In genomic region chr16:17557480-17557879, GRCh38 we compare ENCODE assay signal across 19 cellular contexts.
A peak's percentile ranks its signal among the peaks of the same experiment; 100 is the strongest.
DNase-seq lines count a peak whose midpoint lies in the region; ATAC-seq, FAIRE-seq and TF ChIP-seq lines count a peak whose summit lies in the region.
"Had no signal": no experiment of that assay in that cellular context is flagged by ENCODE, and none has a peak within 500 bp of the region (broad histone marks: within the 10 kb centered on the region; RNA-seq: fewer than 3 reads in every experiment).

No MANE protein-coding gene starts in this region.

- H3K9me3 Mint-ChIP-seq in activated CD8-positive, alpha-beta memory T cell treated with anti-CD3 and anti-CD28 coated beads, Interleukin-2, amount 10 ng/mL, durations not matched to agents 7 days and 5 days (ENCODE audit: low read depth) = no peaks in the 10 kb centered on the region
- no peaks in the 10 kb centered on the region for H3K9me3 Mint-ChIP-seq in activated T-helper 17 cell treated with anti-CD3 and anti-CD28 coated beads, Interleukin-2, amount 50 U/mL, for 72 hours
- H3K9me3 Mint-ChIP-seq: HFFc6 had no signal

- H3K4me1 ChIP-seq in RWPE2 (ENCODE audit: insufficient read depth, poor library complexity, severe bottlenecking) = peaks cover 35% of the 10 kb centered on the region
- no peaks in the 10 kb centered on the region for H3K4me1 ChIP-seq in small intestine (ENCODE audit: control insufficient read depth in 2 of 2, insufficient read depth in 1 of 2, low read depth in 1 of 2, low read length in 1 of 2)
- H3K4me1 ChIP-seq: BE2C had no signal

- peaks cover 9% of the 10 kb centered on the region for H3K4me1 Mint-ChIP-seq in activated CD8-positive, alpha-beta memory T cell treated with anti-CD3 and anti-CD28 coated beads, Interleukin-2, amount 10 ng/mL, durations not matched to agents 7 days and 5 days
- peaks cover 12% of the 10 kb centered on the region for H3K4me1 Mint-ChIP-seq in activated T-helper 17 cell treated with anti-CD3 and anti-CD28 coated beads, Interleukin-2, amount 50 U/mL, for 72 hours

- H3K27ac ChIP-seq in RWPE2 (ENCODE audit: poor library complexity, severe bottlenecking) (peak overlapping the region; percentile 99), small intestine (ENCODE audit: low read depth in 1 of 2, low read length in 1 of 2) (no peak overlapping the region)

- ATAC-seq in activated CD8-positive, alpha-beta memory T cell treated with anti-CD3 and anti-CD28 coated beads, Interleukin-2, amount 10 ng/mL, durations not matched to agents 7 days and 5 days = peak; percentile 65
- ATAC-seq in RWPE2 (ENCODE audit: low read depth) = no peak
- peak; percentile 85 for ATAC-seq in activated T-helper 17 cell treated with anti-CD3 and anti-CD28 coated beads, Interleukin-2, amount 50 U/mL, for 72 hours (replicated peaks)
- ATAC-seq in left colon = no peak

- H3K4me3 ChIP-seq in RWPE2 (ENCODE audit: severe bottlenecking) (no peak overlapping the region), small intestine (ENCODE audit: low read depth in 1 of 2, low read length in 2 of 2) (no peak overlapping the region), H7 (ENCODE audit: insufficient read depth, low read depth, low read length) (no peak overlapping the region)

- H3K9me3 ChIP-seq in RWPE2 (ENCODE audit: severe bottlenecking) (no peaks in the 10 kb centered on the region), small intestine (ENCODE audit: control insufficient read depth, low read depth) (no peaks in the 10 kb centered on the region)
- H3K9me3 ChIP-seq: BE2C had no signal

- intact Hi-C loops in left colon (cut with DNase I, micrococcal nuclease) = no loop called here

- H3K27me3 ChIP-seq in RWPE2 (ENCODE audit: insufficient read depth, poor library complexity, severe bottlenecking) = no peaks in the 10 kb centered on the region
- no peaks in the 10 kb centered on the region for H3K27me3 ChIP-seq in small intestine (ENCODE audit: control insufficient read depth in 2 of 2, insufficient read depth in 2 of 2, low read length in 2 of 2)
- no peaks in the 10 kb centered on the region for H3K27me3 ChIP-seq in H7 (ENCODE audit: control insufficient read depth, insufficient read depth, low read length)
- H3K27me3 ChIP-seq: BE2C had no signal

- CTCF ChIA-PET in activated CD8-positive, alpha-beta memory T cell treated with anti-CD3 and anti-CD28 coated beads, Interleukin-2, amount 10 ng/mL, durations not matched to agents 7 days and 5 days (lab: Charles Lee) = interaction anchor here (1.0 kb wide), 2 partner anchors 18 to 21 kb away, joined by 3 to 12 read pairs; no protein-coding TSS in a partner anchor

- H3K4me3 Mint-ChIP-seq in activated CD8-positive, alpha-beta memory T cell treated with anti-CD3 and anti-CD28 coated beads, Interleukin-2, amount 10 ng/mL, durations not matched to agents 7 days and 5 days = no peak overlapping the region
- H3K4me3 Mint-ChIP-seq in activated T-helper 17 cell treated with anti-CD3 and anti-CD28 coated beads, Interleukin-2, amount 50 U/mL, for 72 hours = peak overlapping the region; percentile 24
- H3K4me3 Mint-ChIP-seq: HFFc6, IgD-negative memory B cell had no signal

- FAIRE-seq in small intestine (lab: Jason Lieb, UNC) = no peak
- FAIRE-seq: GM19239 had no signal

- TF ChIP-seq CTCF in RWPE2 (IDR thresholded peaks at IDR 0.05; ENCODE audit: poor library complexity, severe bottlenecking) = no peak

- no peaks in the 10 kb centered on the region for H3K36me3 Mint-ChIP-seq in activated CD8-positive, alpha-beta memory T cell treated with anti-CD3 and anti-CD28 coated beads, Interleukin-2, amount 10 ng/mL, durations not matched to agents 7 days and 5 days
- H3K36me3 Mint-ChIP-seq in activated T-helper 17 cell treated with anti-CD3 and anti-CD28 coated beads, Interleukin-2, amount 50 U/mL, for 72 hours (ENCODE audit: low read depth) = no peaks in the 10 kb centered on the region

- peak; percentile 53 for DNase-seq in activated CD8-positive, alpha-beta memory T cell treated with anti-CD3 and anti-CD28 coated beads, Interleukin-2, amount 10 ng/mL, durations not matched to agents 7 days and 5 days
- DNase-seq in activated CD8-positive, alpha-beta memory T cell treated with anti-CD3 and anti-CD28 coated beads for 24 hours = no peak
- DNase-seq in RWPE2 (ENCODE audit: low spot score) = no peak
- peak; percentile 6 for DNase-seq in small intestine
- DNase-seq in H7 = no peak
- DNase-seq in left colon = no peak
- DNase-seq: BE2C; DMS79; HFFc6; NCI-H1105; NCI-H146; NCI-H2029; NCI-H2227 treated with DMSO at 0.1 percent for 48 hours; NCI-H510A; NCI-H748 treated with DMSO at 0.1 percent for 48 hours; NK-92 treated with Interleukin-12 subunit alpha and Interleukin-12 subunit beta, amount 100 ng/mL, for 24 hours had no signal

- H3K27ac Mint-ChIP-seq in activated CD8-positive, alpha-beta memory T cell treated with anti-CD3 and anti-CD28 coated beads, Interleukin-2, amount 10 ng/mL, durations not matched to agents 7 days and 5 days = no peak overlapping the region
- H3K27ac Mint-ChIP-seq in activated T-helper 17 cell treated with anti-CD3 and anti-CD28 coated beads, Interleukin-2, amount 50 U/mL, for 72 hours = peak overlapping the region; percentile 43
- H3K27ac Mint-ChIP-seq: HFFc6, IgD-negative memory B cell had no signal

- no peaks in the 10 kb centered on the region for H3K36me3 ChIP-seq in RWPE2 (ENCODE audit: low read depth)
- no peaks in the 10 kb centered on the region for H3K36me3 ChIP-seq in small intestine (ENCODE audit: control insufficient read depth in 2 of 2, insufficient read depth in 2 of 2, low read length in 2 of 2)
- no peaks in the 10 kb centered on the region for H3K36me3 ChIP-seq in H7 (replicated peaks; ENCODE audit: control insufficient read depth, insufficient read depth, low read length)
- H3K36me3 ChIP-seq: BE2C had no signal

- 86 to 89% (median 87%) methylated on average over 10 of the region's 10 CpGs for WGBS in small intestine, 3 donors

- peaks cover 18% of the 10 kb centered on the region for H3K27me3 Mint-ChIP-seq in activated CD8-positive, alpha-beta memory T cell treated with anti-CD3 and anti-CD28 coated beads, Interleukin-2, amount 10 ng/mL, durations not matched to agents 7 days and 5 days
- H3K27me3 Mint-ChIP-seq in activated T-helper 17 cell treated with anti-CD3 and anti-CD28 coated beads, Interleukin-2, amount 50 U/mL, for 72 hours = peaks cover 25% of the 10 kb centered on the region

Comparison
In these comparisons a context has a peak if more than half of its experiments do, and no peak if none do; other contexts are left out.
1. DNase-seq: peak in activated CD8-positive, alpha-beta memory T cell treated with anti-CD3 and anti-CD28 coated beads, Interleukin-2, amount 10 ng/mL, durations not matched to agents 7 days and 5 days (single experiment) and small intestine (single experiment); none in activated CD8-positive, alpha-beta memory T cell treated with anti-CD3 and anti-CD28 coated beads for 24 hours (single experiment), RWPE2 (single experiment), H7 (single experiment) and left colon (0 of 2).
2. ATAC-seq: peak in activated CD8-positive, alpha-beta memory T cell treated with anti-CD3 and anti-CD28 coated beads, Interleukin-2, amount 10 ng/mL, durations not matched to agents 7 days and 5 days (single experiment) and activated T-helper 17 cell treated with anti-CD3 and anti-CD28 coated beads, Interleukin-2, amount 50 U/mL, for 72 hours (single experiment); none in RWPE2 (single experiment) and left colon (single experiment).